In the genomic region with DNA sequence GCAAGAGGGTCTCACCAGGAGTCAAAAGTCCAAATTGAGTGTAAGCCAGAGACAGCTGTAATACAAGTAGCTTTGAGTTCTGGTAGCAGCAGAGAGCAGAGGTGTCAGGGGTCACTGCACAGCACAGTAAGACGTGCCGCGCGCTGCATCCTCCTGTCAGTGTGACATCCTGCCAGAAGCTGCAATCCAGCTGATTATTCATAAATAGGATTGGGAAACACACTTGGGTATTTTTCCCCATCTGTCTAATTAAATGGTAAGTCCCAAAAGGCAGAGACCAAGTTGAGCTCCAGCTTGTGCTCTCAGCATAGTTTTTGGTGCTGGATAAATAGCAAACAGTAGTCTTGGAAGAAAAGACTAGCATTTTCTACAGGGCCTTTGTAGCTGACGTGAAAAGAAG, we compare ENCODE assay signal across 12 cellular contexts.
DNase-seq lines count a peak whose midpoint lies in the region; ATAC-seq and TF ChIP-seq lines count a peak whose summit lies in the region.
"Had no signal": no experiment of that assay in that cellular context is flagged by ENCODE, and none has a peak within 500 bp of the region (broad histone marks: within the 10 kb centered on the region; RNA-seq: fewer than 3 reads in every experiment).

No MANE protein-coding gene starts in this region.

- H3K4me2 ChIP-seq in H9 (ENCODE audit: insufficient read depth, insufficient read length, low read length) (no peak overlapping the region), osteoblast (ENCODE audit: insufficient read depth, low read length) (no peak overlapping the region)

- no peak overlapping the region for H3K23ac ChIP-seq in H9 (ENCODE audit: insufficient read length, low read depth, low read length)

- no peak overlapping the region for H3K27ac Mint-ChIP-seq in H9
- no peak overlapping the region for H3K27ac Mint-ChIP-seq in CD4-positive, alpha-beta memory T cell
- H3K27ac Mint-ChIP-seq: naive thymus-derived CD8-positive, alpha-beta T cell had no signal

- no peaks in the 10 kb centered on the region for H3K9me3 ChIP-seq in H9 (ENCODE audit: control insufficient read depth, low read depth, low read length)
- H3K9me3 ChIP-seq in psoas muscle, result no peaks in the 10 kb centered on the region
- no peaks in the 10 kb centered on the region for H3K9me3 ChIP-seq in osteoblast (ENCODE audit: low read depth, low read length)
- H3K9me3 ChIP-seq in CD4-positive, alpha-beta memory T cell (ENCODE audit: control insufficient read depth in 1 of 2, low read length in 2 of 2), result no peaks in the 10 kb centered on the region

- no peak overlapping the region for H2AK5ac ChIP-seq in H9 (ENCODE audit: insufficient read length, low read length)

- no peaks in the 10 kb centered on the region for H4K20me1 ChIP-seq in H9 (ENCODE audit: control insufficient read depth, insufficient read depth, insufficient read length)
- H4K20me1 ChIP-seq in osteoblast (ENCODE audit: insufficient read depth, low read length), result no peaks in the 10 kb centered on the region

- no peak overlapping the region for H3K4me3 Mint-ChIP-seq in H9
- H3K4me3 Mint-ChIP-seq in CD4-positive, alpha-beta memory T cell, result no peak overlapping the region
- H3K4me3 Mint-ChIP-seq: naive thymus-derived CD8-positive, alpha-beta T cell had no signal

- no peak overlapping the region for H3K4me3 ChIP-seq in fibroblast of villous mesenchyme (ENCODE audit: low read depth, low read length)
- H3K4me3 ChIP-seq in psoas muscle, result no peak overlapping the region
- H3K4me3 ChIP-seq in osteoblast (ENCODE audit: insufficient read depth, low read length), result no peak overlapping the region
- no peak overlapping the region for H3K4me3 ChIP-seq in CD4-positive, alpha-beta memory T cell (ENCODE audit: low read length in 2 of 2)

- CTCF ChIA-PET in CD4-positive, alpha-beta memory T cell (lab: Charles Lee; ENCODE audit: partially characterized antibody), result no interaction called here

- no peak overlapping the region for H3T11ph ChIP-seq in H9 (ENCODE audit: low read length)

- no peak overlapping the region for H4K91ac ChIP-seq in H9 (ENCODE audit: insufficient read length, low read depth, low read length)

- TF ChIP-seq CTCF in H9 (conservative IDR thresholded peaks at IDR 0.05) (no peak), fibroblast of villous mesenchyme (IDR thresholded peaks at IDR 0.05; ENCODE audit: insufficient read depth, low read depth, low read length) (no peak), psoas muscle (IDR thresholded peaks at IDR 0.05) (no peak), osteoblast (IDR thresholded peaks at IDR 0.05; ENCODE audit: extremely low read depth, low read depth, low read length) (no peak)

- no peak overlapping the region for H3K18ac ChIP-seq in H9 (ENCODE audit: insufficient read length, low read depth, low read length)

- no peaks in the 10 kb centered on the region; the same call in 1 of the 2 replicates for H3K27me3 Mint-ChIP-seq in H9 (ENCODE audit: low read depth)
- H3K27me3 Mint-ChIP-seq in CD4-positive, alpha-beta memory T cell, result no peaks in the 10 kb centered on the region

- intact Hi-C loops in psoas muscle (cut with DNase I), result no loop called here
- intact Hi-C loops in CD4-positive, alpha-beta memory T cell (cut with micrococcal nuclease), result no loop called here

- H2BK12ac ChIP-seq in H9 (ENCODE audit: insufficient read length, low read depth, low read length), result no peak overlapping the region

- peaks cover 3% of the 10 kb centered on the region in 2 experiments; a peak in 2 of 4 replicates for H3K4me1 Mint-ChIP-seq in H9
- no peaks in the 10 kb centered on the region for H3K4me1 Mint-ChIP-seq in CD4-positive, alpha-beta memory T cell
- H3K4me1 Mint-ChIP-seq: naive thymus-derived CD8-positive, alpha-beta T cell had no signal

- peaks cover 18 to 20% of the 10 kb centered on the region in 2 experiments; a peak in 4 of 5 replicates for H3K9me3 Mint-ChIP-seq in H9
- peaks cover 2 to 7% (median 4%) of the 10 kb centered on the region in 8 donors for H3K9me3 Mint-ChIP-seq in CD4-positive, alpha-beta memory T cell

- DNase-seq in H9 (no peak), NCI-H82 (lab: John Stamatoyannopoulos, UW) (peak; percentile 96), fibroblast of villous mesenchyme (ENCODE audit: low read depth) (peak; percentile 11), psoas muscle (peak; percentile 32 to 71), osteoblast (ENCODE audit: insufficient read length, low spot score, missing footprints) (no peak), amniotic stem cell (lab: John Stamatoyannopoulos, UW) (no peak), superior temporal gyrus (ENCODE audit: extremely low spot score) (no peak)
- DNase-seq in CD4-positive, alpha-beta memory T cell, result no peak
- DNase-seq: naive thymus-derived CD8-positive, alpha-beta T cell; NCI-H1436 had no signal

- H2BK20ac ChIP-seq in H9 (ENCODE audit: low read depth, low read length, poor library complexity, severe bottlenecking), result no peak overlapping the region

- no peak overlapping the region for H3K56ac ChIP-seq in H9 (ENCODE audit: insufficient read length, low read depth, low read length)

- H3K23me2 ChIP-seq in H9 (ENCODE audit: insufficient read length, low read depth, low read length, poor library complexity, severe bottlenecking), result no peaks in the 10 kb centered on the region

- no peak overlapping the region for H2BK5ac ChIP-seq in H9 (ENCODE audit: insufficient read length, low read length)

- H3K79me2 ChIP-seq in H9 (ENCODE audit: insufficient read depth, low read length) (no peaks in the 10 kb centered on the region), osteoblast (ENCODE audit: insufficient read depth, low read length) (no peaks in the 10 kb centered on the region)

- ATAC-seq in psoas muscle, result peak; percentile 48 to 63 (median 56)
- ATAC-seq: naive thymus-derived CD8-positive, alpha-beta T cell had no signal

- no peak overlapping the region for H2AFZ ChIP-seq in H9 (ENCODE audit: low read length)
- no peak overlapping the region for H2AFZ ChIP-seq in osteoblast (ENCODE audit: low read length)

- H3K36me3 Mint-ChIP-seq in H9 (ENCODE audit: insufficient read depth in 1 of 3, low read depth in 3 of 3), result peaks cover 0 to 13% (median 6%) of the 10 kb centered on the region in 3 experiments; a peak in 3 of 7 replicates
- H3K36me3 Mint-ChIP-seq in CD4-positive, alpha-beta memory T cell, result peaks cover 0 to 4% of the 10 kb centered on the region in 2 donors

- no peak overlapping the region for H2BK15ac ChIP-seq in H9 (ENCODE audit: low read depth, low read length)

- H3K27me3 ChIP-seq in H9 (ENCODE audit: insufficient read depth, low read length), result no peaks in the 10 kb centered on the region
- H3K27me3 ChIP-seq in psoas muscle (ENCODE audit: insufficient read depth in 3 of 3, low read length in 2 of 3), result no peaks in the 10 kb centered on the region
- no peaks in the 10 kb centered on the region for H3K27me3 ChIP-seq in osteoblast (ENCODE audit: insufficient read depth, low read length)
- H3K27me3 ChIP-seq in CD4-positive, alpha-beta memory T cell (ENCODE audit: insufficient read depth, low read length), result no peaks in the 10 kb centered on the region

- no peak overlapping the region for H3K27ac ChIP-seq in H9 (ENCODE audit: insufficient read length, low read depth, low read length)
- no peak overlapping the region for H3K27ac ChIP-seq in psoas muscle
- no peak overlapping the region for H3K27ac ChIP-seq in osteoblast (ENCODE audit: low read depth, low read length)
- H3K27ac ChIP-seq in CD4-positive, alpha-beta memory T cell (ENCODE audit: low read depth, low read length), result no peak overlapping the region
- H3K27ac ChIP-seq: epithelial cell of prostate, RWPE1 had no signal

- no peak overlapping the region for H4K8ac ChIP-seq in H9 (replicated peaks; ENCODE audit: insufficient read length, low read depth, low read length)

- no peaks in the 10 kb centered on the region for H3K4me1 ChIP-seq in H9 (ENCODE audit: insufficient read depth, low read length)
- no peaks in the 10 kb centered on the region for H3K4me1 ChIP-seq in psoas muscle
- H3K4me1 ChIP-seq in osteoblast (ENCODE audit: insufficient read depth, low read length), result peaks cover 4% of the 10 kb centered on the region
- no peaks in the 10 kb centered on the region for H3K4me1 ChIP-seq in CD4-positive, alpha-beta memory T cell (ENCODE audit: insufficient read depth, low read length)

- H2BK120ac ChIP-seq in H9 (ENCODE audit: low read depth, low read length, poor library complexity, severe bottlenecking), result no peak overlapping the region

- H3K4ac ChIP-seq in H9 (ENCODE audit: low read depth, low read length), result no peak overlapping the region

- no CpG with 5 or more reads among the region's 5 CpGs for WGBS in H9 (ENCODE audit: extremely low coverage, insufficient read length, low lambda C conversion rate)
- 22 to 34% (median 30%) methylated on average over 5 of the region's 5 CpGs for WGBS in psoas muscle, 3 donors

- POLR2A ChIA-PET in CD4-positive, alpha-beta memory T cell (lab: Charles Lee; ENCODE audit: partially characterized antibody), result no interaction called here

- H3K36me3 ChIP-seq in psoas muscle (ENCODE audit: insufficient read depth in 1 of 2, low read depth in 1 of 2) (no peaks in the 10 kb centered on the region), osteoblast (ENCODE audit: insufficient read depth, low read length) (no peaks in the 10 kb centered on the region)
- no peaks in the 10 kb centered on the region for H3K36me3 ChIP-seq in CD4-positive, alpha-beta memory T cell (ENCODE audit: insufficient read depth, low read length)

- no peaks in the 10 kb centered on the region for H3K79me1 ChIP-seq in H9 (ENCODE audit: insufficient read depth, low read depth, low read length, poor library complexity, severe bottlenecking)

- peak overlapping the region; percentile 36 for H4K5ac ChIP-seq in H9 (ENCODE audit: insufficient read length, low read depth, low read length)

- H3K9ac ChIP-seq in H9 (ENCODE audit: extremely low read depth, insufficient read length, low read length), result no peak overlapping the region

- H3K14ac ChIP-seq in H9 (ENCODE audit: insufficient read depth, low read length), result no peak overlapping the region

Comparison
In these comparisons a context has a peak if more than half of its experiments do, and no peak if none do; other contexts are left out.
1. DNase-seq: peak in NCI-H82 (single experiment), fibroblast of villous mesenchyme (single experiment) and psoas muscle (2 of 2); none in H9 (single experiment), osteoblast (single experiment), amniotic stem cell (single experiment), CD4-positive, alpha-beta memory T cell (0 of 5) and superior temporal gyrus (single experiment).